8 cellular contexts compared by ENCODE assay signal in the genomic region with DNA sequence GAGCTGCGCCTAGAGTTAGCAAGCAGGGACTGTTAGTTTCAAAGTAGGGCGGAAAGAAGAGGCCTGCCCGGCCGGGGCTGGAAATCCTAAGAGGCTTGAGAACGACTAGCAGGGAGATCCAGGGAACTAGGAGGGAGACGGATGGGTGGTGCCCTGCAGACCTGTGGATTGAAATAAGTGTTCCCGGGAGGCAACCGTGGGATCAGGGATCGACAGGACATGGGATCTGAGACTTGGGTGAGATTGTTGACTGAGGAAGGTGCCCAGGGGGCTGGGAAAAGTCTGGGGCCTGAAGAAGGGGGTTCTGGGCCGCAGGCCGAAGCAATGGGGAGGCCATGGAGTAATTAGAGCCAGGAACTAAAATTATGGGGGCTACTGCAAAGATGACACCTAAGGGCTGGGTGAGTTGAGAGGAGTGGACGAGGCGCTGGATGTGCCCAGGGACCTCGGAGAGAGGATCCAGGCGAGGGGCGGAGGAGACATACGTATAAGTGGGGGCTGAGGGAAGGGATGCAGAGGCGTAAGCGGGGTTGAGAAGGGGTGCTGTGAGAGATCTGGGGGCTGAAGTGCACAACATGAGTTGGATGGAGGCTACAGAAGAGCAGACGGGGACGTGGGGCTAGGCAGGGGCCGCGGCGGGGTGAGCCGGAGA. TPM values are rescaled to one million over a fixed set of nuclear protein-coding genes. Genes with fewer than 3 reads are reported as not detected.
DNase-seq lines count a peak whose midpoint lies in the region; ATAC-seq and TF ChIP-seq lines count a peak whose summit lies in the region.

No MANE protein-coding gene starts in this region.

- no peak for TF ChIP-seq CTCF in WERI-Rb-1 (IDR thresholded peaks at IDR 0.05; ENCODE audit: low read depth, low read length)

- intact Hi-C loops in left ventricle myocardium superior (cut with micrococcal nuclease): no loop called here
- intact Hi-C loops in sciatic nerve (cut with DNase I): loop anchor here (5.0 kb wide), 1 partner anchor 873 kb away; a partner anchor contains a TSS

- H3K27me3 ChIP-seq in WERI-Rb-1 (ENCODE audit: insufficient read depth, low read depth, severe bottlenecking): no peaks in the 10 kb centered on the region

- ATAC-seq in HG03571 (IDR thresholded peaks at IDR 0.05; ENCODE audit: unreplicated experiment): peak; percentile 7
- ATAC-seq in left ventricle myocardium superior: peak; percentile 19
- peak; percentile 19 for ATAC-seq in sciatic nerve
- ATAC-seq in HG03280 (IDR thresholded peaks at IDR 0.05; ENCODE audit: unreplicated experiment): no peak

- peak; percentile 9 for DNase-seq in stimulated activated CD4-positive, alpha-beta T cell treated with anti-CD3 and anti-CD28 coated beads, Interleukin-2, amount 100 ng/mL, for 4 hours (ENCODE audit: low read depth)
- no peak for DNase-seq in stimulated activated CD4-positive, alpha-beta T cell treated with anti-CD3 and anti-CD28 coated beads, Interleukin-1b, Interleukin-23, amount 100 ng/mL, for 48 hours
- DNase-seq in WERI-Rb-1 (peak; percentile 52), left ventricle myocardium superior (peak; percentile 30), sciatic nerve (ENCODE audit: low spot score) (peak; percentile 61), GM19240 (ENCODE audit: insufficient read length, low spot score) (no peak)

- no peaks in the 10 kb centered on the region for H3K36me3 ChIP-seq in WERI-Rb-1

- peak overlapping the region; percentile 71 for H3K4me3 ChIP-seq in WERI-Rb-1 (ENCODE audit: low read depth, low read length)

- peak overlapping the region; percentile 70 for H3K27ac ChIP-seq in WERI-Rb-1

- H3K9me3 ChIP-seq in WERI-Rb-1 (ENCODE audit: severe bottlenecking): no peaks in the 10 kb centered on the region

RNA-seq across cellular contexts. Expression of a gene that starts 0.6 kb away (rescaled TPM):
- 42.0 TPM for total RNA-seq in left ventricle myocardium superior
- total RNA-seq in sciatic nerve: 56.5 TPM

RNA-seq across cellular contexts. Expression of a gene that starts 38.6 kb away (rescaled TPM):
- total RNA-seq in left ventricle myocardium superior (0.27 TPM), sciatic nerve (2.1 TPM)

Comparison
In these comparisons a context has a peak if more than half of its experiments do, and no peak if none do; other contexts are left out.
1. DNase-seq: peak in stimulated activated CD4-positive, alpha-beta T cell treated with anti-CD3 and anti-CD28 coated beads, Interleukin-2, amount 100 ng/mL, for 4 hours (single experiment), WERI-Rb-1 (single experiment), left ventricle myocardium superior (single experiment) and sciatic nerve (single experiment); none in stimulated activated CD4-positive, alpha-beta T cell treated with anti-CD3 and anti-CD28 coated beads, Interleukin-1b, Interleukin-23, amount 100 ng/mL, for 48 hours (single experiment) and GM19240 (single experiment).